In genomic region chr10:21525367-21526183, GRCh38 we compare ENCODE assay signal across 1 cellular context.
A peak's percentile ranks its signal among the peaks of the same experiment; 100 is the strongest.
TF ChIP-seq lines count a peak whose summit lies in the region.

SKIDA1 (minus strand) TSS chr10:21525682; CDS start chr10:21517822, 7,860 bp downstream.

TF ChIP-seq in K562, 482 proteins besides CTCF, POLR2A, EP300 and RAD21 (continued from another document and continues in another):
- TF ChIP-seq CREB1 (IDR thresholded peaks at IDR 0.05) (no peak), CREB1 (CRISPR knock-in tag; IDR thresholded peaks at IDR 0.05) (0 out of 2 replicates have a peak, but pooled peaks have one; percentile 29), CHCHD3 (CRISPR knock-in tag; IDR thresholded peaks at IDR 0.05) (no peak), TRIM24 (IDR thresholded peaks at IDR 0.05) (peak in 1 of 2 experiments; percentile 73; a peak in 2 of 4 replicates), C11orf30 (IDR thresholded peaks at IDR 0.05; ENCODE audit: low read depth) (peak; percentile 46; the same call in 1 of the 2 replicates), MYC (IDR thresholded peaks at IDR 0.05; ENCODE audit: low read depth, low read length) (peak; percentile 90), MYC (CRISPR knock-in tag; IDR thresholded peaks at IDR 0.05; ENCODE audit: borderline replicate concordance, low read depth) (0 out of 2 replicates have a peak, but pooled peaks have one; percentile 66), BCLAF1 (IDR thresholded peaks at IDR 0.05; ENCODE audit: borderline replicate concordance in 1 of 2, control insufficient read depth in 1 of 2, low read depth in 2 of 2, low read length in 1 of 2) (0 out of 4 replicates have a peak, but pooled peaks of 1 of the 2 experiments have one; percentile 58), PHB2 (IDR thresholded peaks at IDR 0.05; ENCODE audit: low read depth) (no peak), USF2 (CRISPR knock-in tag; IDR thresholded peaks at IDR 0.05) (peak; percentile 50; the same call in 1 of the 2 replicates), EZH2 (IDR thresholded peaks at IDR 0.05; ENCODE audit: borderline replicate concordance, low read depth, low read length) (no peak), EGR1 (conservative IDR thresholded peaks at IDR 0.05) (peak; percentile 82), TCF7 (IDR thresholded peaks at IDR 0.05; ENCODE audit: borderline replicate concordance) (peak; percentile 29; the same call in 1 of the 2 replicates), NFRKB (IDR thresholded peaks at IDR 0.05; ENCODE audit: low read depth) (peak; percentile 71), CXXC5 (CRISPR knock-in tag; IDR thresholded peaks at IDR 0.05) (peak; percentile 87), SOX6 (IDR thresholded peaks at IDR 0.05) (peak; percentile 63), HCFC1 (IDR thresholded peaks at IDR 0.05; ENCODE audit: low read depth, low read length) (no peak), ZFP1 (CRISPR knock-in tag; IDR thresholded peaks at IDR 0.05) (no peak), ZNF384 (IDR thresholded peaks at IDR 0.05; ENCODE audit: low read depth, low read length) (no peak), ZNF316 (IDR thresholded peaks at IDR 0.05) (peak; percentile 44; the same call in 1 of the 2 replicates), THRAP3 (IDR thresholded peaks at IDR 0.05; ENCODE audit: borderline replicate concordance) (0 out of 2 replicates have a peak, but pooled peaks have one; percentile 55), TAL1 (IDR thresholded peaks at IDR 0.05) (no peak; the same call in 1 of the 2 replicates), SREBF2 (CRISPR knock-in tag; IDR thresholded peaks at IDR 0.05) (0 out of 2 replicates have a peak, but pooled peaks have one; percentile 8), ZKSCAN1 (IDR thresholded peaks at IDR 0.05; ENCODE audit: low read depth, low read length) (0 out of 2 replicates have a peak, but pooled peaks have one; percentile 14), CBX2 (IDR thresholded peaks at IDR 0.05; ENCODE audit: insufficient read depth, low read length, poor library complexity, severe bottlenecking) (no peak), DACH1 (IDR thresholded peaks at IDR 0.05; ENCODE audit: partially characterized antibody) (peak; percentile 19), E2F3 (CRISPR knock-in tag; IDR thresholded peaks at IDR 0.05) (no peak), USF1 (CRISPR knock-in tag; IDR thresholded peaks at IDR 0.05) (peak; percentile 67; the same call in 1 of the 2 replicates), TEAD1 (CRISPR knock-in tag; IDR thresholded peaks at IDR 0.05) (peak in 1 of 2 experiments; percentile 57; a peak in 1 of 4 replicates), RCOR1 (IDR thresholded peaks at IDR 0.05; ENCODE audit: borderline replicate concordance in 1 of 2, low read depth in 2 of 2, low read length in 2 of 2) (peak in 1 of 2 experiments; percentile 17; a peak in 1 of 4 replicates), PHB (CRISPR knock-in tag; IDR thresholded peaks at IDR 0.05) (0 out of 2 replicates have a peak, but pooled peaks have one; percentile 27), ELF1 (tag; IDR thresholded peaks at IDR 0.05) (peak; percentile 0; the same call in 1 of the 2 replicates), POLR2G (IDR thresholded peaks at IDR 0.05; ENCODE audit: low read depth, low read length) (peak; percentile 87), HNRNPH1 (optimal IDR thresholded peaks at IDR 0.05; ENCODE audit: low read depth, low read length) (no peak), MTA1 (IDR thresholded peaks at IDR 0.05; ENCODE audit: borderline replicate concordance) (peak; percentile 71; the same call in 1 of the 2 replicates), FOXA3 (CRISPR knock-in tag; conservative IDR thresholded peaks at IDR 0.05 in 1 of 2, IDR thresholded peaks at IDR 0.05 in 1 of 2) (peak in 1 of 2 experiments; percentile 88; a peak in 2 of 4 replicates), THRA (IDR thresholded peaks at IDR 0.05) (no peak), ESRRA (IDR thresholded peaks at IDR 0.05; ENCODE audit: borderline replicate concordance, low read depth) (peak; percentile 39; the same call in 1 of the 2 replicates), ZBTB1 (CRISPR knock-in tag; IDR thresholded peaks at IDR 0.05; ENCODE audit: borderline replicate concordance, low read depth) (no peak; the same call in 1 of the 2 replicates), THAP12 (CRISPR knock-in tag; IDR thresholded peaks at IDR 0.05) (peak; percentile 40; the same call in 1 of the 2 replicates), NR2C1 (IDR thresholded peaks at IDR 0.05) (peak; percentile 97), NR2C1 (tag; IDR thresholded peaks at IDR 0.05) (peak; percentile 98), ZNF143 (CRISPR knock-in tag; IDR thresholded peaks at IDR 0.05) (peak; percentile 74), XRCC5 (IDR thresholded peaks at IDR 0.05; ENCODE audit: low read depth, low read length) (peak; percentile 82; the same call in 1 of the 2 replicates)
- TF ChIP-seq, protein P1, sequence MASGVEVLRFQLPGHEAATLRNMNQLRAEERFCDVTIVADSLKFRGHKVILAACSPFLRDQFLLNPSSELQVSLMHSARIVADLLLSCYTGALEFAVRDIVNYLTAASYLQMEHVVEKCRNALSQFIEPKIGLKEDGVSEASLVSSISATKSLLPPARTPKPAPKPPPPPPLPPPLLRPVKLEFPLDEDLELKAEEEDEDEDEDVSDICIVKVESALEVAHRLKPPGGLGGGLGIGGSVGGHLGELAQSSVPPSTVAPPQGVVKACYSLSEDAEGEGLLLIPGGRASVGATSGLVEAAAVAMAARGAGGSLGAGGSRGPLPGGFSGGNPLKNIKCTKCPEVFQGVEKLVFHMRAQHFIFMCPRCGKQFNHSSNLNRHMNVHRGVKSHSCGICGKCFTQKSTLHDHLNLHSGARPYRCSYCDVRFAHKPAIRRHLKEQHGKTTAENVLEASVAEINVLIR (CRISPR knock-in tag; IDR thresholded peaks at IDR 0.05) = 0 out of 2 replicates have a peak, but pooled peaks have one; percentile 17
- TF ChIP-seq, protein P2, sequence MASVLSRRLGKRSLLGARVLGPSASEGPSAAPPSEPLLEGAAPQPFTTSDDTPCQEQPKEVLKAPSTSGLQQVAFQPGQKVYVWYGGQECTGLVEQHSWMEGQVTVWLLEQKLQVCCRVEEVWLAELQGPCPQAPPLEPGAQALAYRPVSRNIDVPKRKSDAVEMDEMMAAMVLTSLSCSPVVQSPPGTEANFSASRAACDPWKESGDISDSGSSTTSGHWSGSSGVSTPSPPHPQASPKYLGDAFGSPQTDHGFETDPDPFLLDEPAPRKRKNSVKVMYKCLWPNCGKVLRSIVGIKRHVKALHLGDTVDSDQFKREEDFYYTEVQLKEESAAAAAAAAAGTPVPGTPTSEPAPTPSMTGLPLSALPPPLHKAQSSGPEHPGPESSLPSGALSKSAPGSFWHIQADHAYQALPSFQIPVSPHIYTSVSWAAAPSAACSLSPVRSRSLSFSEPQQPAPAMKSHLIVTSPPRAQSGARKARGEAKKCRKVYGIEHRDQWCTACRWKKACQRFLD (CRISPR knock-in tag; IDR thresholded peaks at IDR 0.05) = peak; percentile 94
- TF ChIP-seq, protein P3, sequence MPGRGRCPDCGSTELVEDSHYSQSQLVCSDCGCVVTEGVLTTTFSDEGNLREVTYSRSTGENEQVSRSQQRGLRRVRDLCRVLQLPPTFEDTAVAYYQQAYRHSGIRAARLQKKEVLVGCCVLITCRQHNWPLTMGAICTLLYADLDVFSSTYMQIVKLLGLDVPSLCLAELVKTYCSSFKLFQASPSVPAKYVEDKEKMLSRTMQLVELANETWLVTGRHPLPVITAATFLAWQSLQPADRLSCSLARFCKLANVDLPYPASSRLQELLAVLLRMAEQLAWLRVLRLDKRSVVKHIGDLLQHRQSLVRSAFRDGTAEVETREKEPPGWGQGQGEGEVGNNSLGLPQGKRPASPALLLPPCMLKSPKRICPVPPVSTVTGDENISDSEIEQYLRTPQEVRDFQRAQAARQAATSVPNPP (IDR thresholded peaks at IDR 0.05; ENCODE audit: borderline replicate concordance, insufficient read depth, insufficient read length) = no peak
- TF ChIP-seq, protein P4, sequence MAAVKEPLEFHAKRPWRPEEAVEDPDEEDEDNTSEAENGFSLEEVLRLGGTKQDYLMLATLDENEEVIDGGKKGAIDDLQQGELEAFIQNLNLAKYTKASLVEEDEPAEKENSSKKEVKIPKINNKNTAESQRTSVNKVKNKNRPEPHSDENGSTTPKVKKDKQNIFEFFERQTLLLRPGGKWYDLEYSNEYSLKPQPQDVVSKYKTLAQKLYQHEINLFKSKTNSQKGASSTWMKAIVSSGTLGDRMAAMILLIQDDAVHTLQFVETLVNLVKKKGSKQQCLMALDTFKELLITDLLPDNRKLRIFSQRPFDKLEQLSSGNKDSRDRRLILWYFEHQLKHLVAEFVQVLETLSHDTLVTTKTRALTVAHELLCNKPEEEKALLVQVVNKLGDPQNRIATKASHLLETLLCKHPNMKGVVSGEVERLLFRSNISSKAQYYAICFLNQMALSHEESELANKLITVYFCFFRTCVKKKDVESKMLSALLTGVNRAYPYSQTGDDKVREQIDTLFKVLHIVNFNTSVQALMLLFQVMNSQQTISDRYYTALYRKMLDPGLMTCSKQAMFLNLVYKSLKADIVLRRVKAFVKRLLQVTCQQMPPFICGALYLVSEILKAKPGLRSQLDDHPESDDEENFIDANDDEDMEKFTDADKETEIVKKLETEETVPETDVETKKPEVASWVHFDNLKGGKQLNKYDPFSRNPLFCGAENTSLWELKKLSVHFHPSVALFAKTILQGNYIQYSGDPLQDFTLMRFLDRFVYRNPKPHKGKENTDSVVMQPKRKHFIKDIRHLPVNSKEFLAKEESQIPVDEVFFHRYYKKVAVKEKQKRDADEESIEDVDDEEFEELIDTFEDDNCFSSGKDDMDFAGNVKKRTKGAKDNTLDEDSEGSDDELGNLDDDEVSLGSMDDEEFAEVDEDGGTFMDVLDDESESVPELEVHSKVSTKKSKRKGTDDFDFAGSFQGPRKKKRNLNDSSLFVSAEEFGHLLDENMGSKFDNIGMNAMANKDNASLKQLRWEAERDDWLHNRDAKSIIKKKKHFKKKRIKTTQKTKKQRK (IDR thresholded peaks at IDR 0.05; ENCODE audit: borderline replicate concordance, low read depth, low read length) = no peak
